In the genomic region with DNA sequence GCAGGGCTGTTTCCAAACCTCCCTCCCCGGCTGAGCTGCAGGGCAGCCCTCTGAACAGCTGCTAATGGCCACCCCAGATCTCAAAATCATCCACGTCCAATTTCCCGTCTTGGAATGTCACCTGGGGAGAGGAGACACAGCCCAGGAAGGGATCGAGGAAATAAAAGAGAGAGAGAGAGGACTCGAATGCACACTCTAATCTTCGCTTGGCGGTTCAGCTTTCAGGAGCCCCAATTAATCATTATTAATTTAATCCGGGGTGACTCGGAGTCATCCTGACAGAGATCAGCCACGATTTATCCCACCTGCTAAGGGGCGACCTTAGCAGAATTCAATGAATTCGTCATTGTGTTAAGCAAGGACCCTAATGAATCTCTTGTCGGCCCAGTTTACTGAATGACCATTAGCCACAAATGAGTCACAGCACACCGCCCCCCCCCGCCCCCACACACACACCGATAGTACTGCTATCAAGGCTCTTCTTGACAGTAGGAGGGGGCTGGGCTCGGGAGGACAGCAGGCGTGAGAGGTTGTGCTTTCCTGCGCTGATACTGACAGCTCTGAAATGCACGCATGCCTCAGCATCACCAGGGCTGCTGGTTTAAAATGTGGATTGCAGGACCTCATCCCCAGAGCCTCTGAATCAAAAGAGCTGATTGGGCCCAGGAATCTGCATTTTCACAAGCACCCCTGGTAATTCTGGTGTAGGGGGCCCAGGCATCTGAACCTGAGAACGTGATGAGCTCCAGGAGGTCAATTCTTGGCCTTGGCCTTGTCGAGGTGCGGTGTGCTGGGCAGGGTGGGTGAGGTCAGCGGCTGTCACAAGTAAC, we compare ENCODE assay signal across 12 cellular contexts.
DNase-seq lines count a peak whose midpoint lies in the region; ATAC-seq and TF ChIP-seq lines count a peak whose summit lies in the region.
"Had no signal": no experiment of that assay in that cellular context is flagged by ENCODE, and none has a peak within 500 bp of the region (broad histone marks: within the 10 kb centered on the region; RNA-seq: fewer than 3 reads in every experiment).

No MANE protein-coding gene starts in this region.

- intact Hi-C loops in uterus (cut with DNase I; ENCODE audit: low total_unique reads): no loop called here

- H3K9me3 ChIP-seq in SJCRH30 (replicated peaks): no peaks in the 10 kb centered on the region
- no peaks in the 10 kb centered on the region for H3K9me3 ChIP-seq in uterus

- no peaks in the 10 kb centered on the region for H3K27me3 ChIP-seq in SJCRH30
- H3K27me3 ChIP-seq in uterus: no peaks in the 10 kb centered on the region

- H3K4me3 ChIP-seq in SJCRH30 (no peak overlapping the region), uterus (no peak overlapping the region)

- H3K36me3 ChIP-seq in SJCRH30: no peaks in the 10 kb centered on the region
- no peaks in the 10 kb centered on the region for H3K36me3 ChIP-seq in uterus

- H3K4me1 ChIP-seq in SJCRH30: peaks cover 38% of the 10 kb centered on the region
- peaks cover 10 to 11% of the 10 kb centered on the region in 2 donors for H3K4me1 ChIP-seq in uterus

- TF ChIP-seq CTCF in uterus (IDR thresholded peaks at IDR 0.05): no peak

- ATAC-seq in HG03159 (IDR thresholded peaks at IDR 0.05; ENCODE audit: unreplicated experiment): no peak

- no peak for TF ChIP-seq POLR2A in uterus (IDR thresholded peaks at IDR 0.05)

- H3K27ac ChIP-seq in SJCRH30 (peak overlapping the region; percentile 79), uterus (no peak overlapping the region)

- DNase-seq in NCI-H2171 treated with DMSO at 0.1 percent for 48 hours (lab: John Stamatoyannopoulos, UW) (peak; percentile 52), NCI-H2171 (lab: John Stamatoyannopoulos, UW) (no peak), SJCRH30 (peak; percentile 74 to 80), iPS-NIHi11 (ENCODE audit: low spot score) (peak; percentile 51), uterus (peak; percentile 42 to 77), NCI-H1105 treated with DMSO at 0.1 percent for 48 hours (lab: John Stamatoyannopoulos, UW) (no peak)
- no peak for DNase-seq in activated CD4-positive, alpha-beta T cell treated with anti-CD3 and anti-CD28 coated beads for 48 hours
- DNase-seq: 8988T; activated T-cell treated with anti-CD3 and anti-CD28 coated beads, Interleukin-2, amount 50 U/mL, for 24 hours; naive thymus-derived CD8-positive, alpha-beta T cell; RPMI8226 had no signal

Comparison
In these comparisons a context has a peak if more than half of its experiments do, and no peak if none do; other contexts are left out.
1. DNase-seq: peak in NCI-H2171 treated with DMSO at 0.1 percent for 48 hours (single experiment), SJCRH30 (2 of 2), iPS-NIHi11 (single experiment) and uterus (2 of 2); none in NCI-H2171 (single experiment), activated CD4-positive, alpha-beta T cell treated with anti-CD3 and anti-CD28 coated beads for 48 hours (single experiment) and NCI-H1105 treated with DMSO at 0.1 percent for 48 hours (single experiment).